In the genomic region with DNA sequence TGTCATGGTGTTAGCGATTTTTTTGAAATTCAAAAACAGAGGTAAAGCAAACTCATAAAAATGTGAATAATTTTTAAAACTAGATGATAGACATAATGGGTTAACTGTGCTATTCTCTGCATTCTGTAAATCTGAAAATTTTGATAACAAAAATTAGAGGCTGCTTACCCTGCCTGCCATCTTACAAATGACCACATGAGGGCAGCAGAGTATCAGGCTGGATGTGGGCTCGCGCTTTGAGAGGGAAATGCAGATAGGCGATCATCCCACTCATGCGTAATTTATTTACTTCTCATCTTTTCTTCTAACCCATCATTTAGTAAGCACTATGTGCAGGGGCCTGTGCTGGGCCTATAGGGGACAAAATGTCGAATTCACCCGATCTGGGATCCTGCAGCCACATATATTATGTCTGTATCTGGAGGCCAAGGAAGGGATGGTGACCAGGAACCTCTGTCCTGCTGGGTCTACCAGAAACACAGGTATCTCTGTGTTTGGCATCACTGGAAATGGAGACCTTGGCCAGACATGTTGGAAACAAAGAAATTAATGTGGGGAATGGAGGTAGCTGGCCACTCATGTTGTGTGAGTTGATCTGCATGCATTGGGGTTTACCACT, we compare ENCODE assay signal across 8 cellular contexts. TPM values are rescaled to one million over a fixed set of nuclear protein-coding genes. Genes with fewer than 3 reads are reported as not detected.
A peak's percentile ranks its signal among the peaks of the same experiment; 100 is the strongest.
DNase-seq lines count a peak whose midpoint lies in the region; FAIRE-seq and TF ChIP-seq lines count a peak whose summit lies in the region.

No MANE protein-coding gene starts in this region.

- no peaks in the 10 kb centered on the region for H3K9me3 Mint-ChIP-seq in progenitor cell of endocrine pancreas (ENCODE audit: low read depth)

- DNase-seq in DMS 273 (lab: John Stamatoyannopoulos, UW; ENCODE audit: unreplicated experiment) (peak; percentile 76), DMS 273 treated with DMSO at 0.1 percent for 48 hours (lab: John Stamatoyannopoulos, UW) (no peak), HS-5 (ENCODE audit: low read depth) (peak; percentile 40), RPMI8226 (peak; percentile 61), foreskin melanocyte (peak; percentile 46), progenitor cell of endocrine pancreas (ENCODE audit: low spot score, unreplicated experiment) (peak; percentile 51), urothelium cell line (ENCODE audit: low spot score) (peak; percentile 69)
- peak; percentile 50 for DNase-seq in activated effector memory CD4-positive, alpha-beta T cell treated with Interleukin-2 at 50 U/mL for 16 hours

- peak overlapping the region; percentile 55 for H3K27ac Mint-ChIP-seq in progenitor cell of endocrine pancreas

- peak; percentile 13 for FAIRE-seq in urothelium cell line (lab: Jason Lieb, UNC)

- no peak overlapping the region for H3K4me3 Mint-ChIP-seq in progenitor cell of endocrine pancreas (ENCODE audit: low read depth)

- peak; percentile 97 for TF ChIP-seq CTCF in progenitor cell of endocrine pancreas (IDR thresholded peaks at IDR 0.05; ENCODE audit: unreplicated experiment)

- peaks cover 26% of the 10 kb centered on the region for H3K27me3 Mint-ChIP-seq in progenitor cell of endocrine pancreas

- H3K4me1 Mint-ChIP-seq in progenitor cell of endocrine pancreas (ENCODE audit: low read depth) = no peaks in the 10 kb centered on the region

- H3K36me3 Mint-ChIP-seq in progenitor cell of endocrine pancreas (ENCODE audit: insufficient read depth) = no peaks in the 10 kb centered on the region

RNA-seq across cellular contexts. Expression of gene RAD18, which starts 7.8 kb away (rescaled TPM):
- 14.3 and 14.4 TPM in 2 replicates for total RNA-seq in progenitor cell of endocrine pancreas
